1 cellular context compared by ENCODE assay signal in genomic region chr1:244844155-244845121, GRCh38.
TF ChIP-seq lines count a peak whose summit lies in the region.

No MANE protein-coding gene starts in this region.

TF ChIP-seq in K562, 482 proteins besides CTCF, POLR2A, EP300 and RAD21:
- peak; percentile 15 for TF ChIP-seq EWSR1 (IDR thresholded peaks at IDR 0.05; ENCODE audit: borderline replicate concordance, low read depth, partially characterized antibody)
- no peak for TF ChIP-seq ZNF311 (CRISPR knock-in tag; IDR thresholded peaks at IDR 0.05)
- peak; percentile 77; the same call in 1 of the 2 replicates for TF ChIP-seq POLR2AphosphoS2 (IDR thresholded peaks at IDR 0.05; ENCODE audit: low read length)
- no peak for TF ChIP-seq BMI1 (IDR thresholded peaks at IDR 0.05; ENCODE audit: low read length)
- TF ChIP-seq ZBTB33 (CRISPR knock-in tag; IDR thresholded peaks at IDR 0.05) = no peak
- TF ChIP-seq SUPT5H (IDR thresholded peaks at IDR 0.05) = peak; percentile 71
- peak; percentile 36 for TF ChIP-seq E2F8 (IDR thresholded peaks at IDR 0.05; ENCODE audit: low read depth, partially characterized antibody)
- peak; percentile 62 for TF ChIP-seq POLR2G (IDR thresholded peaks at IDR 0.05; ENCODE audit: low read depth, low read length)
- no peak for TF ChIP-seq TBL1XR1 (IDR thresholded peaks at IDR 0.05; ENCODE audit: low read length in 2 of 2)
- TF ChIP-seq COPS2 (conservative IDR thresholded peaks at IDR 0.05) = 0 out of 2 replicates have a peak, but pooled peaks have one; percentile 12
- TF ChIP-seq RBFOX2 (IDR thresholded peaks at IDR 0.05; ENCODE audit: low read depth, low read length) = peak; percentile 35; the same call in 1 of the 2 replicates
- no peak for TF ChIP-seq DPF2 (IDR thresholded peaks at IDR 0.05)
- no peak for TF ChIP-seq ATF2 (CRISPR knock-in tag; IDR thresholded peaks at IDR 0.05)
- TF ChIP-seq ZFPM2 (CRISPR knock-in tag; IDR thresholded peaks at IDR 0.05) = no peak
- peak; percentile 17 for TF ChIP-seq FUS (optimal IDR thresholded peaks at IDR 0.05; ENCODE audit: low read depth, low read length)
- 0 out of 2 replicates have a peak, but pooled peaks have one; percentile 0 for TF ChIP-seq CXXC5 (CRISPR knock-in tag; IDR thresholded peaks at IDR 0.05)
- no peak for TF ChIP-seq ZNF449 (CRISPR knock-in tag; IDR thresholded peaks at IDR 0.05)
- TF ChIP-seq POLR2B (IDR thresholded peaks at IDR 0.05; ENCODE audit: low read depth, partially characterized antibody) = peak; percentile 69
